Comparison of ENCODE assay signal across 22 cellular contexts in the genomic region with DNA sequence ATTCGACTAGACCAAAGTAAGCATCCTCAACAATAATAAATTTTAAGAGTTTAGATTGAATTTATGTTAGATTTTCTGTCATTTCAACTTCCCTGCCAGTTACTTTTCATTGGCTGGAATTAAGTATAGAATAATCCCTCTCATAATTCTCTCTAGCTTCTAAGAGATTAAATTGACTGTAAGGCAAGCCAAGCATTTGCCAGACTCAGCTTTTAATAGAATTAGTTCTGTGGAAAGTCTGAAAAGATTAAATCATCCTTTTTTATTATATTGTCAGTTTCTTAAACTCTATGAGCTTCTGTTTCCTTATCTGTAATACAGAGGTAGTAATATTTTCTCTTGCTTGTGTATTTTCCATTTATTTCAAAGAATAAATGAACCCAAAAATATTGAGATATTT.
A peak's percentile ranks its signal among the peaks of the same experiment; 100 is the strongest.
DNase-seq lines count a peak whose midpoint lies in the region; FAIRE-seq and TF ChIP-seq lines count a peak whose summit lies in the region.
"Had no signal": no experiment of that assay in that cellular context is flagged by ENCODE, and none has a peak within 500 bp of the region (broad histone marks: within the 10 kb centered on the region; RNA-seq: fewer than 3 reads in every experiment).

No MANE protein-coding gene starts in this region.

- H3K27me3 Mint-ChIP-seq in progenitor cell of endocrine pancreas, result no peaks in the 10 kb centered on the region
- H3K27me3 Mint-ChIP-seq: B cell; CD4-positive, alpha-beta T cell had no signal

- H3K27ac ChIP-seq in PC-9, result no peak overlapping the region
- H3K27ac ChIP-seq: A549; BLaER1 treated with 17β-estradiol and CSF1 and Interleukin-3, amounts not matched to agents 10 nM and 100 nM; C4-2B had no signal

- intact Hi-C loops in PC-9 (cut with micrococcal nuclease; ENCODE audit: unreplicated experiment), result no loop called here

- no peak overlapping the region for H3K27ac Mint-ChIP-seq in progenitor cell of endocrine pancreas
- H3K27ac Mint-ChIP-seq: B cell; CD4-positive, alpha-beta T cell; CD8-positive, alpha-beta T cell had no signal

- TF ChIP-seq CTCF in progenitor cell of endocrine pancreas (IDR thresholded peaks at IDR 0.05; ENCODE audit: unreplicated experiment) (no peak), PC-9 (conservative IDR thresholded peaks at IDR 0.05) (no peak)

- no peak overlapping the region for H3K4me3 Mint-ChIP-seq in progenitor cell of endocrine pancreas (ENCODE audit: low read depth)
- H3K4me3 Mint-ChIP-seq: B cell; CD4-positive, alpha-beta T cell; CD8-positive, alpha-beta T cell had no signal

- H3K36me3 ChIP-seq in PC-9 (ENCODE audit: low read depth), result no peaks in the 10 kb centered on the region
- H3K36me3 ChIP-seq: BLaER1 treated with 17β-estradiol and CSF1 and Interleukin-3, amounts not matched to agents 10 nM and 100 nM had no signal

- FAIRE-seq in A204.1 (lab: Jason Lieb, UNC), result peak; percentile 23
- FAIRE-seq: A549, GM12878, GM12892, GM18507 had no signal

- H3K4me1 Mint-ChIP-seq in progenitor cell of endocrine pancreas (ENCODE audit: low read depth), result no peaks in the 10 kb centered on the region
- H3K4me1 Mint-ChIP-seq: B cell had no signal

- H3K4me1 ChIP-seq in PC-9 (replicated peaks; ENCODE audit: insufficient read depth), result no peaks in the 10 kb centered on the region
- H3K4me1 ChIP-seq: A549; BLaER1 treated with 17β-estradiol and CSF1 and Interleukin-3, amounts not matched to agents 10 nM and 100 nM; Caco-2 had no signal

- H4K20me1 ChIP-seq in PC-9 (ENCODE audit: insufficient read depth), result no peaks in the 10 kb centered on the region
- H4K20me1 ChIP-seq: BLaER1 treated with 17β-estradiol and CSF1 and Interleukin-3, amounts not matched to agents 10 nM and 100 nM had no signal

- H3K4me2 ChIP-seq in PC-9, result no peak overlapping the region
- H3K4me2 ChIP-seq: A549; BLaER1 treated with 17β-estradiol and CSF1 and Interleukin-3, amounts not matched to agents 10 nM and 100 nM had no signal

- no peak overlapping the region for H2AFZ ChIP-seq in PC-9

- H3K36me3 Mint-ChIP-seq in progenitor cell of endocrine pancreas (ENCODE audit: insufficient read depth), result no peaks in the 10 kb centered on the region
- H3K36me3 Mint-ChIP-seq: CD8-positive, alpha-beta T cell had no signal

- no peak overlapping the region for H3K4me3 ChIP-seq in PC-9
- H3K4me3 ChIP-seq: A549; BLaER1 treated with 17β-estradiol and CSF1 and Interleukin-3, amounts not matched to agents 10 nM and 100 nM; GM12878 had no signal

- POLR2A ChIA-PET in PC-9 (lab: Charles Lee; ENCODE audit: unreplicated experiment), result no interaction called here

- CTCF ChIA-PET in PC-9 (lab: Charles Lee), result no interaction called here

- H3F3A ChIP-seq in PC-9 (ENCODE audit: insufficient read depth, low read depth), result no peaks in the 10 kb centered on the region

- no peaks in the 10 kb centered on the region for H3K79me2 ChIP-seq in PC-9 (ENCODE audit: low read depth)

- H3K9me3 Mint-ChIP-seq in progenitor cell of endocrine pancreas (ENCODE audit: low read depth), result peaks cover 3% of the 10 kb centered on the region

- H3K9me2 ChIP-seq in PC-9 (ENCODE audit: insufficient read depth), result no peaks in the 10 kb centered on the region; the same call in 1 of the 2 replicates

- H3K9me3 ChIP-seq in PC-9 (ENCODE audit: insufficient read depth, low read depth), result no peaks in the 10 kb centered on the region
- H3K9me3 ChIP-seq: A549, Caco-2 had no signal

- H3K27me3 ChIP-seq in PC-9 (ENCODE audit: insufficient read depth, low read depth), result no peaks in the 10 kb centered on the region
- H3K27me3 ChIP-seq: BLaER1 treated with 17β-estradiol and CSF1 and Interleukin-3, amounts not matched to agents 10 nM and 100 nM had no signal

- BruUV-seq in PC-9 (replicated peaks; lab: Mats Ljungman, UMichigan), result no TSS peak

- DNase-seq in D341Med (ENCODE audit: low spot score), result peak; percentile 36
- DNase-seq in NCI-H82 (lab: John Stamatoyannopoulos, UW), result peak; percentile 85
- DNase-seq in SK-N-DZ (ENCODE audit: low spot score), result peak; percentile 55
- no peak for DNase-seq in progenitor cell of endocrine pancreas (ENCODE audit: low spot score, unreplicated experiment)
- no peak for DNase-seq in GM03348 (ENCODE audit: low spot score)
- DNase-seq in PC-9, result no peak
- DNase-seq: 8988T; AML-193; Caco-2; Calu3; CD4-positive, alpha-beta T cell; CD8-positive, alpha-beta T cell; DMS79 treated with DMSO at 0.1 percent for 48 hours; GF-D8 had no signal

Comparison
In these comparisons a context has a peak if more than half of its experiments do, and no peak if none do; other contexts are left out.
1. DNase-seq: peak in D341Med (single experiment), NCI-H82 (single experiment) and SK-N-DZ (single experiment); none in progenitor cell of endocrine pancreas (single experiment), GM03348 (single experiment) and PC-9 (0 of 2).